22 cellular contexts compared by ENCODE assay signal in the genomic region with DNA sequence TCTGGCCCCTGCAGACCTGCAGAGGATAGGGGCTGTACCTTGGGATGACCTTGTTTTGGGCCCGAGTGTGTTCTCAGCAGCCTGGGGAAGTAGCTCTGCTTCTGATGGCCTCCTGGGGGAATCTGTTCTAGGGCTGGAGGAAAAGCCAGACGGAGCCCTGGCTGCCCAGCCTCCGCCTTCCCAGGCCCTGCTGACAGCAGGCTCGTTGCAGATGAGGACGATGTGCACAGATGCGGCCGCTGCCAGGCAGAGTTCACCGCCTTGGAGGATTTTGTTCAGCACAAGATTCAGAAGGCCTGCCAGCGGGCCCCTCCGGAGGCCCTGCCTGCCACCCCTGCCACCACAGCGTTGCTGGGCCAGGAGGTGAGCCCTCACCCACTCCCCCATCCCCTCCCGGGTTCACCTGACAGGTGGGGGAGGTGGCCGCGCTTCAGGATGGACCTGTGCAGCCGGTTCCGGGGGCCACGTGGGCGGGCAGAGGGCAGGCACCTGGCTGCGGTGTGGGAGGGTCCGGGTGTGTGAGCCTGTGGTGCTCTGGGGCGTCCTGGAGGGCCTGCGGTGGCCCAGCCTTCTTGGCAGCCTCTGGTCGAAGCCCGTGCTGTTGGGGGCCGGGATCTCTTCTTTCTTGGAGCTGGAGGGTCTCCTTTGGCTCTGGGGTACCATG. TPM values are rescaled to one million over a fixed set of nuclear protein-coding genes. Genes with fewer than 3 reads are reported as not detected.
DNase-seq lines count a peak whose midpoint lies in the region; ATAC-seq, FAIRE-seq and TF ChIP-seq lines count a peak whose summit lies in the region.
"Had no signal": no experiment of that assay in that cellular context is flagged by ENCODE, and none has a peak within 500 bp of the region (broad histone marks: within the 10 kb centered on the region; RNA-seq: fewer than 3 reads in every experiment).

No MANE protein-coding gene starts in this region.

- H3K27me3 ChIP-seq in H1 (replicated peaks in 1 of 4; ENCODE audit: control insufficient read depth in 3 of 4, extremely low read depth in 1 of 4, insufficient read depth in 3 of 4, low read length in 3 of 4) (no peaks in the 10 kb centered on the region), neuronal stem cell (ENCODE audit: control insufficient read depth in 3 of 3, insufficient read depth in 3 of 3, low read depth in 1 of 3, low read length in 3 of 3) (no peaks in the 10 kb centered on the region)
- H3K27me3 ChIP-seq in effector memory CD4-positive, alpha-beta T cell (replicated peaks; ENCODE audit: control insufficient read depth, insufficient read depth, low read length, poor library complexity, severe bottlenecking) = no peaks in the 10 kb centered on the region

- H3K36me3 ChIP-seq in H1 (ENCODE audit: control insufficient read depth in 2 of 4, insufficient read depth in 4 of 4, low read length in 3 of 4) (peaks cover 0 to 33% (median 4%) of the 10 kb centered on the region in 4 experiments; a peak in 5 of 8 replicates), neuronal stem cell (replicated peaks in 1 of 2; ENCODE audit: control insufficient read depth in 2 of 2, insufficient read depth in 2 of 2, low read length in 2 of 2) (peaks cover 30 to 68% of the 10 kb centered on the region in 2 donors)
- H3K36me3 ChIP-seq in effector memory CD4-positive, alpha-beta T cell (ENCODE audit: control insufficient read depth, insufficient read depth, low read length) = peaks cover 52% of the 10 kb centered on the region

- H3K14ac ChIP-seq in H1 (ENCODE audit: insufficient read length) (no peak overlapping the region), neuronal stem cell (ENCODE audit: low read length) (no peak overlapping the region)

- no peak overlapping the region for H3K4me3 ChIP-seq in H1 (ENCODE audit: extremely low read depth in 1 of 4, insufficient read depth in 2 of 4, low read depth in 3 of 4, low read length in 4 of 4)
- no peak overlapping the region for H3K4me3 ChIP-seq in neuronal stem cell (ENCODE audit: low read length in 2 of 2)
- no peak overlapping the region for H3K4me3 ChIP-seq in effector memory CD4-positive, alpha-beta T cell (ENCODE audit: insufficient read depth, low read depth, low read length, poor library complexity, severe bottlenecking)
- H3K4me3 ChIP-seq: GM12878, SK-N-MC had no signal

- H3K27ac ChIP-seq in H1 (ENCODE audit: low read depth, low read length) = no peak overlapping the region
- H3K27ac ChIP-seq in neuronal stem cell (replicated peaks; ENCODE audit: low read length) = no peak overlapping the region
- H3K27ac ChIP-seq in effector memory CD4-positive, alpha-beta T cell (ENCODE audit: insufficient read depth, low read length, poor library complexity, severe bottlenecking) = no peak overlapping the region
- H3K27ac ChIP-seq: SK-N-MC had no signal

- no peaks in the 10 kb centered on the region for H3K9me3 ChIP-seq in H1 (ENCODE audit: insufficient read depth in 2 of 2, low read depth in 1 of 2, low read length in 1 of 2)
- no peaks in the 10 kb centered on the region for H3K9me3 ChIP-seq in neuronal stem cell (replicated peaks in 1 of 2; ENCODE audit: control insufficient read depth in 2 of 2, insufficient read depth in 1 of 2, low read depth in 1 of 2, low read length in 2 of 2)
- H3K9me3 ChIP-seq in effector memory CD4-positive, alpha-beta T cell (ENCODE audit: control insufficient read depth, low read length) = no peaks in the 10 kb centered on the region

- H3K4me1 ChIP-seq in H1 (replicated peaks in 1 of 4; ENCODE audit: control insufficient read depth in 3 of 4, insufficient read depth in 4 of 4, low read length in 3 of 4) (no peaks in the 10 kb centered on the region), neuronal stem cell (ENCODE audit: control insufficient read depth in 2 of 2, insufficient read depth in 1 of 2, low read depth in 1 of 2, low read length in 2 of 2) (peaks cover 2 to 3% of the 10 kb centered on the region in 2 donors)
- peaks cover 6% of the 10 kb centered on the region for H3K4me1 ChIP-seq in effector memory CD4-positive, alpha-beta T cell (ENCODE audit: control insufficient read depth, insufficient read depth, low read length, poor library complexity, severe bottlenecking)

- H2AFZ ChIP-seq in H1 (ENCODE audit: low read length) (no peak overlapping the region), neuronal stem cell (ENCODE audit: low read length) (no peak overlapping the region)

- H3K4me2 ChIP-seq in H1 (ENCODE audit: insufficient read depth in 1 of 2, low read depth in 2 of 2, low read length in 2 of 2) (no peak overlapping the region), neuronal stem cell (ENCODE audit: insufficient read depth, low read length, poor library complexity, severe bottlenecking) (no peak overlapping the region)

- no peak overlapping the region for H3K23ac ChIP-seq in H1 (ENCODE audit: insufficient read length)
- H3K23ac ChIP-seq in neuronal stem cell (ENCODE audit: low read depth, low read length, poor library complexity) = no peak overlapping the region

- H2BK12ac ChIP-seq in H1 (ENCODE audit: low read depth, low read length) = no peak overlapping the region
- no peak overlapping the region for H2BK12ac ChIP-seq in neuronal stem cell (ENCODE audit: low read length)

- no peak for FAIRE-seq in H1 (lab: Jason Lieb, UNC)
- FAIRE-seq: G401.6, GM12878, H54 had no signal

- H3K79me2 ChIP-seq in H1 (ENCODE audit: control insufficient read depth in 1 of 2, insufficient read depth in 2 of 2, low read length in 2 of 2) = peaks cover 3 to 29% of the 10 kb centered on the region in 2 experiments; a peak in 2 of 4 replicates

- TF ChIP-seq POLR2A in H1 (IDR thresholded peaks at IDR 0.05; ENCODE audit: control extremely low read depth in 1 of 2, low read depth in 2 of 2, low read length in 2 of 2) = no peak

- no peak overlapping the region for H2BK15ac ChIP-seq in H1 (ENCODE audit: low read length)
- H2BK15ac ChIP-seq in neuronal stem cell (ENCODE audit: low read length) = no peak overlapping the region

- no peak overlapping the region for H3K4ac ChIP-seq in H1 (replicated peaks; ENCODE audit: insufficient read length, low read depth, low read length)
- no peak overlapping the region for H3K4ac ChIP-seq in neuronal stem cell (ENCODE audit: low read length)

- H3K56ac ChIP-seq in H1 (replicated peaks; ENCODE audit: insufficient read length, low read depth, low read length) = no peak overlapping the region

- intact Hi-C loops in left ventricle myocardium superior (cut with micrococcal nuclease) (no loop called here), Right ventricle myocardium inferior (cut with DNase I) (no loop called here)

- POLR2A ChIA-PET in H1 (lab: Charles Lee; ENCODE audit: partially characterized antibody) = interaction anchor here (0.6 to 6.7 kb wide), 6 partner anchors 11 to 756 kb away, joined by 3 to 37 read pairs (median 3); a partner anchor contains a TSS

- no peaks in the 10 kb centered on the region for H3K23me2 ChIP-seq in H1 (ENCODE audit: low read depth, low read length)

- H3K79me1 ChIP-seq in H1 (ENCODE audit: low read depth, low read length) = peaks cover 3% of the 10 kb centered on the region; the same call in 1 of the 2 replicates
- H3K79me1 ChIP-seq in neuronal stem cell (ENCODE audit: low read depth, low read length) = peaks cover 20% of the 10 kb centered on the region

- H3K9ac ChIP-seq in H1 (replicated peaks in 1 of 4; ENCODE audit: extremely low read depth in 1 of 4, low read depth in 3 of 4, low read length in 3 of 4) = no peak overlapping the region
- peak overlapping the region; percentile 3 for H3K9ac ChIP-seq in neuronal stem cell (ENCODE audit: low read depth, low read length, poor library complexity)

- H2AK5ac ChIP-seq in H1 (ENCODE audit: low read depth, low read length) = no peak overlapping the region
- no peak overlapping the region for H2AK5ac ChIP-seq in neuronal stem cell (ENCODE audit: low read depth, low read length)

- H4K91ac ChIP-seq in H1 (replicated peaks; ENCODE audit: insufficient read length, low read length) = no peak overlapping the region
- no peak overlapping the region for H4K91ac ChIP-seq in neuronal stem cell (ENCODE audit: low read depth, low read length, poor library complexity)

- ATAC-seq in left ventricle myocardium superior (no peak), Right ventricle myocardium inferior (no peak), HG03521 (IDR thresholded peaks at IDR 0.05; ENCODE audit: unreplicated experiment) (no peak), GM19452 (IDR thresholded peaks at IDR 0.05; ENCODE audit: unreplicated experiment) (no peak)
- ATAC-seq: GM12878 had no signal

- DNase-seq in left ventricle myocardium superior = peak; percentile 25
- DNase-seq in Right ventricle myocardium inferior (ENCODE audit: missing footprints) = no peak
- DNase-seq in H1 (ENCODE audit: low read depth in 1 of 2, low spot score in 2 of 2) = no peak
- DNase-seq in neuronal stem cell (ENCODE audit: low spot score) = no peak
- no peak for DNase-seq in effector memory CD4-positive, alpha-beta T cell
- DNase-seq: CD4-positive, alpha-beta memory T cell; COR-L47; MM.1S; NCI-H1048; NCI-H1417; NCI-H1694; NCI-H2081; NCI-H2227 treated with DMSO at 0.1 percent for 48 hours; NCI-H526 treated with DMSO at 0.1 percent for 48 hours; RPMI8226; SIG-M5 had no signal

- no peak overlapping the region for H3K18ac ChIP-seq in H1 (ENCODE audit: extremely low read depth, low read length)
- no peak overlapping the region for H3K18ac ChIP-seq in neuronal stem cell (ENCODE audit: low read length)

- CTCF ChIA-PET in H1 (lab: Charles Lee; ENCODE audit: partially characterized antibody) = no interaction called here

- peaks cover 9 to 15% of the 10 kb centered on the region in 2 experiments for H4K20me1 ChIP-seq in H1 (replicated peaks in 1 of 2; ENCODE audit: control insufficient read depth in 1 of 2, insufficient read depth in 2 of 2, low read length in 2 of 2)

- WGBS in H1 (ENCODE audit: extremely low coverage in 1 of 2, insufficient coverage in 1 of 2, insufficient read length in 1 of 2, insufficient replicate concordance in 2 of 2, low coverage in 1 of 2, low lambda C conversion rate in 2 of 2, missing lambda C conversion rate in 1 of 2), 2 experiments = 92% methylated on average over 23 of the region's 25 CpGs; no CpG with 5 or more reads in 1 of the 2 experiments
- WGBS in neuronal stem cell (ENCODE audit: extremely low coverage in 2 of 2, insufficient read length in 2 of 2, insufficient replicate concordance in 1 of 2), 2 donors = no CpG with 5 or more reads among the region's 25 CpGs

- no peak overlapping the region for H2BK120ac ChIP-seq in H1 (replicated peaks; ENCODE audit: low read depth, low read length)
- H2BK120ac ChIP-seq in neuronal stem cell (ENCODE audit: low read depth, low read length) = no peak overlapping the region

- H4K8ac ChIP-seq in H1 (ENCODE audit: extremely low read depth, insufficient read depth, low read length) (0 out of 2 replicates have a peak overlapping the region, but pooled peaks have one; percentile 25), neuronal stem cell (ENCODE audit: low read depth, low read length) (no peak overlapping the region)

- no peak for TF ChIP-seq CTCF in H1 (IDR thresholded peaks at IDR 0.05; ENCODE audit: control extremely low read depth in 1 of 3, insufficient read depth in 1 of 3, low read depth in 1 of 3, low read length in 3 of 3)

- TF ChIP-seq RAD21 in H1 (IDR thresholded peaks at IDR 0.05 in 1 of 2, conservative IDR thresholded peaks at IDR 0.05 in 1 of 2; ENCODE audit: low read depth in 2 of 2, low read length in 2 of 2) = no peak

- no peak overlapping the region for H2BK5ac ChIP-seq in H1 (ENCODE audit: low read depth, low read length)
- no peak overlapping the region for H2BK5ac ChIP-seq in neuronal stem cell (ENCODE audit: low read length)

- no peak for TF ChIP-seq EP300 in H1 (IDR thresholded peaks at IDR 0.05; ENCODE audit: borderline replicate concordance in 1 of 2, low read depth in 2 of 2, low read length in 2 of 2)

- no peak overlapping the region for H2BK20ac ChIP-seq in H1 (ENCODE audit: low read length)

- no peak overlapping the region for H4K5ac ChIP-seq in H1 (ENCODE audit: insufficient read length, low read depth, low read length)

RNA-seq across cellular contexts. Expression of a gene that starts 4.9 kb away (rescaled TPM):
- total RNA-seq in left ventricle myocardium superior (14.2 TPM), Right ventricle myocardium inferior (14.1 TPM)
- 21.9 and 22.2 TPM in 2 replicates for total RNA-seq in H1 (2021; fragmentation: NEBNext Ultra II Directional; extraction: Animal tissue kit (Norgen Biotek cat#: 25700))
- 27.0 and 34.2 TPM in 2 replicates for polyA plus RNA-seq in H1 (2011; rRNA removed)
- polyA plus RNA-seq in H1 (2011; cell fraction: cytosol; rRNA removed) = 31.8 TPM
- polyA plus RNA-seq in H1 (2011; cell fraction: nucleus; rRNA removed) = 122 TPM
- polyA plus RNA-seq in H1 (2012, experiment 1 of 2) = 10.7 to 22.9 TPM (median 21.9 TPM) in 4 replicates
- 12.4 TPM for polyA plus RNA-seq in H1 (2012, experiment 2 of 2)
- polyA plus RNA-seq in H1 (2013, experiment 1 of 2) = 15.0 TPM
- 11.6 TPM for polyA plus RNA-seq in H1 (2013, experiment 2 of 2)
- polyA minus RNA-seq in H1 (2011; rRNA and poly(A)+ RNA removed) = 7.6 and 10.1 TPM in 2 replicates
- polyA minus RNA-seq in H1 (2011; cell fraction: cytosol; rRNA and poly(A)+ RNA removed) = 18.4 TPM
- polyA minus RNA-seq in H1 (2011; cell fraction: nucleus; rRNA and poly(A)+ RNA removed) = 24.6 TPM
- polyA plus RNA-seq in neuronal stem cell (2013, experiment 1 of 2) = 10.6 TPM
- 9.7 TPM for polyA plus RNA-seq in neuronal stem cell (2013, experiment 2 of 2)

RNA-seq across cellular contexts. Expression of a gene that starts 8.0 kb away (rescaled TPM):
- total RNA-seq in left ventricle myocardium superior = 0.47 TPM
- total RNA-seq in Right ventricle myocardium inferior = 0.49 TPM
- total RNA-seq in H1 (2021; fragmentation: NEBNext Ultra II Directional; extraction: Animal tissue kit (Norgen Biotek cat#: 25700)) = 0.19 and 0.35 TPM in 2 replicates
- polyA plus RNA-seq in H1 (2011; rRNA removed) = 0.75 and 0.97 TPM in 2 replicates
- 0.41 TPM for polyA plus RNA-seq in H1 (2011; cell fraction: cytosol; rRNA removed)
- 2.0 TPM for polyA plus RNA-seq in H1 (2011; cell fraction: nucleus; rRNA removed)
- 0.20 to 0.64 TPM (median 0.42 TPM) in 4 replicates for polyA plus RNA-seq in H1 (2012, experiment 1 of 2)
- 0.24 TPM for polyA plus RNA-seq in H1 (2012, experiment 2 of 2)
- polyA plus RNA-seq in H1 (2013, experiment 1 of 2) = 0.28 TPM
- polyA plus RNA-seq in H1 (2013, experiment 2 of 2) = 0.22 TPM
- polyA minus RNA-seq in H1 (2011; rRNA and poly(A)+ RNA removed) = 0.09 and 0.12 TPM in 2 replicates
- polyA minus RNA-seq in H1 (2011; cell fraction: cytosol; rRNA and poly(A)+ RNA removed) = not detected
- polyA minus RNA-seq in H1 (2011; cell fraction: nucleus; rRNA and poly(A)+ RNA removed) = 0.60 TPM
- 0.26 TPM for polyA plus RNA-seq in neuronal stem cell (2013, experiment 1 of 2)
- 0.30 TPM for polyA plus RNA-seq in neuronal stem cell (2013, experiment 2 of 2)
- polyA plus RNA-seq: CD4-positive, alpha-beta memory T cell had no signal

RNA-seq across cellular contexts. Expression of a gene that starts 13.7 kb away (rescaled TPM):
- total RNA-seq in left ventricle myocardium superior (42.4 TPM), Right ventricle myocardium inferior (35.1 TPM)
- 30.9 and 32.6 TPM in 2 replicates for total RNA-seq in H1 (2021; fragmentation: NEBNext Ultra II Directional; extraction: Animal tissue kit (Norgen Biotek cat#: 25700))
- 55.9 and 63.9 TPM in 2 replicates for polyA plus RNA-seq in H1 (2011; rRNA removed)
- 44.0 TPM for polyA plus RNA-seq in H1 (2011; cell fraction: cytosol; rRNA removed)
- 81.1 TPM for polyA plus RNA-seq in H1 (2011; cell fraction: nucleus; rRNA removed)
- 20.8 to 40.2 TPM (median 35.0 TPM) in 4 replicates for polyA plus RNA-seq in H1 (2012, experiment 1 of 2)
- 26.7 TPM for polyA plus RNA-seq in H1 (2012, experiment 2 of 2)
- polyA plus RNA-seq in H1 (2013, experiment 1 of 2) = 54.8 TPM
- polyA plus RNA-seq in H1 (2013, experiment 2 of 2) = 48.7 TPM
- polyA minus RNA-seq in H1 (2011; rRNA and poly(A)+ RNA removed) = 9.5 and 10.9 TPM in 2 replicates
- polyA minus RNA-seq in H1 (2011; cell fraction: cytosol; rRNA and poly(A)+ RNA removed) = 18.8 TPM
- 28.7 TPM for polyA minus RNA-seq in H1 (2011; cell fraction: nucleus; rRNA and poly(A)+ RNA removed)
- 32.8 TPM for polyA plus RNA-seq in neuronal stem cell (2013, experiment 1 of 2)
- 31.7 TPM for polyA plus RNA-seq in neuronal stem cell (2013, experiment 2 of 2)

RNA-seq across cellular contexts. Expression of a gene that starts 17.6 kb away (rescaled TPM):
- 10.0 TPM for total RNA-seq in left ventricle myocardium superior
- total RNA-seq in Right ventricle myocardium inferior = 13.2 TPM
- total RNA-seq in H1 (2021; fragmentation: NEBNext Ultra II Directional; extraction: Animal tissue kit (Norgen Biotek cat#: 25700)) = 6.1 and 8.5 TPM in 2 replicates
- polyA plus RNA-seq in H1 (2011; rRNA removed) = 8.6 and 14.2 TPM in 2 replicates
- 9.8 TPM for polyA plus RNA-seq in H1 (2011; cell fraction: cytosol; rRNA removed)
- 97.1 TPM for polyA plus RNA-seq in H1 (2011; cell fraction: nucleus; rRNA removed)
- polyA plus RNA-seq in H1 (2012, experiment 1 of 2) = 6.1 to 13.0 TPM (median 8.1 TPM) in 4 replicates
- polyA plus RNA-seq in H1 (2012, experiment 2 of 2) = 12.6 TPM
- 4.7 TPM for polyA plus RNA-seq in H1 (2013, experiment 1 of 2)
- 3.5 TPM for polyA plus RNA-seq in H1 (2013, experiment 2 of 2)
- polyA minus RNA-seq in H1 (2011; rRNA and poly(A)+ RNA removed) = 1.00 and 1.0 TPM in 2 replicates
- polyA minus RNA-seq in H1 (2011; cell fraction: cytosol; rRNA and poly(A)+ RNA removed) = 3.2 TPM
- polyA minus RNA-seq in H1 (2011; cell fraction: nucleus; rRNA and poly(A)+ RNA removed) = 9.2 TPM
- 9.0 TPM for polyA plus RNA-seq in neuronal stem cell (2013, experiment 1 of 2)
- 9.1 TPM for polyA plus RNA-seq in neuronal stem cell (2013, experiment 2 of 2)

RNA-seq across cellular contexts. Expression of a gene that starts 23.0 kb away (rescaled TPM):
- total RNA-seq in left ventricle myocardium superior (29.9 TPM), Right ventricle myocardium inferior (25.3 TPM)
- 67.6 and 69.6 TPM in 2 replicates for total RNA-seq in H1 (2021; fragmentation: NEBNext Ultra II Directional; extraction: Animal tissue kit (Norgen Biotek cat#: 25700))
- 321 and 440 TPM in 2 replicates for polyA plus RNA-seq in H1 (2011; rRNA removed)
- 218 TPM for polyA plus RNA-seq in H1 (2011; cell fraction: cytosol; rRNA removed)
- 354 TPM for polyA plus RNA-seq in H1 (2011; cell fraction: nucleus; rRNA removed)
- polyA plus RNA-seq in H1 (2012, experiment 1 of 2) = 47.7 to 104 TPM (median 94.8 TPM) in 4 replicates
- 87.2 TPM for polyA plus RNA-seq in H1 (2012, experiment 2 of 2)
- 57.1 TPM for polyA plus RNA-seq in H1 (2013, experiment 1 of 2)
- 56.1 TPM for polyA plus RNA-seq in H1 (2013, experiment 2 of 2)
- polyA minus RNA-seq in H1 (2011; rRNA and poly(A)+ RNA removed) = 88.3 and 98.1 TPM in 2 replicates
- 67.9 TPM for polyA minus RNA-seq in H1 (2011; cell fraction: cytosol; rRNA and poly(A)+ RNA removed)
- polyA minus RNA-seq in H1 (2011; cell fraction: nucleus; rRNA and poly(A)+ RNA removed) = 111 TPM
- 74.1 TPM for polyA plus RNA-seq in neuronal stem cell (2013, experiment 1 of 2)
- 70.9 TPM for polyA plus RNA-seq in neuronal stem cell (2013, experiment 2 of 2)
